ENCODE assay signal across 8 cellular contexts in genomic region chr5:150778517-150779396, GRCh38. TPM values are rescaled to one million over a fixed set of nuclear protein-coding genes. Genes with fewer than 3 reads are reported as not detected.
DNase-seq lines count a peak whose midpoint lies in the region; ATAC-seq and TF ChIP-seq lines count a peak whose summit lies in the region.

TSS of gene SMIM3 (plus strand) at chr5:150778757. CDS start at chr5:150795441, 16,684 bp downstream.

- peak within 1 kb of the TSS; percentile 15 for H2BK120ac ChIP-seq in H9 (ENCODE audit: low read depth, low read length, poor library complexity, severe bottlenecking)

- POLR2A ChIA-PET in activated CD4-positive, alpha-beta memory T cell treated with anti-CD3 and anti-CD28 coated beads, Interleukin-2, amount 10 ng/mL, durations not matched to agents 7 days and 5 days (lab: Charles Lee) = interaction anchor here (0.7 to 2.3 kb wide), 13 partner anchors 8 to 366 kb away, joined by 3 to 20 read pairs (median 4); partner anchors contain the start of genes CD74, DCTN4, IRGM and RBM22

- H3K4me1 Mint-ChIP-seq in H9 = peaks cover 58% of the 10 kb centered on the region in 2 experiments
- peaks cover 61% of the 10 kb centered on the region for H3K4me1 Mint-ChIP-seq in activated CD4-positive, alpha-beta memory T cell treated with anti-CD3 and anti-CD28 coated beads, Interleukin-2, amount 10 ng/mL, durations not matched to agents 7 days and 5 days

- H3K9ac ChIP-seq in H9 (ENCODE audit: extremely low read depth, insufficient read length, low read length) = peak within 1 kb of the TSS; percentile 84

- H3K14ac ChIP-seq in H9 (ENCODE audit: insufficient read depth, low read length) = peak within 1 kb of the TSS; percentile 74

- H4K20me1 ChIP-seq in H9 (ENCODE audit: control insufficient read depth, insufficient read depth, insufficient read length) = no peaks in the 10 kb centered on the region

- H3K27me3 ChIP-seq in H9 (ENCODE audit: insufficient read depth, low read length) (peaks cover 4% of the 10 kb centered on the region; the same call in 1 of the 2 replicates), ectodermal cell (ENCODE audit: control insufficient read depth, insufficient read depth, low read length, poor library complexity, severe bottlenecking) (no peaks in the 10 kb centered on the region), lower lobe of right lung (ENCODE audit: low read depth) (no peaks in the 10 kb centered on the region)

- no peak within 1 kb of the TSS for H3K23ac ChIP-seq in H9 (ENCODE audit: insufficient read length, low read depth, low read length)

- H3K4me1 ChIP-seq in H9 (ENCODE audit: insufficient read depth, low read length) (peaks cover 31% of the 10 kb centered on the region), ectodermal cell (ENCODE audit: control insufficient read depth, insufficient read depth, low read length) (peaks cover 5% of the 10 kb centered on the region), lower lobe of right lung (peaks cover 46% of the 10 kb centered on the region)

- H3K9me3 ChIP-seq in H9 (ENCODE audit: control insufficient read depth, low read depth, low read length) (no peaks in the 10 kb centered on the region), ectodermal cell (ENCODE audit: control insufficient read depth, low read length) (no peaks in the 10 kb centered on the region), lower lobe of right lung (no peaks in the 10 kb centered on the region)

- peaks cover 46% of the 10 kb centered on the region for H3K27me3 Mint-ChIP-seq in H9 (ENCODE audit: low read depth)
- no peaks in the 10 kb centered on the region for H3K27me3 Mint-ChIP-seq in activated CD4-positive, alpha-beta memory T cell treated with anti-CD3 and anti-CD28 coated beads, Interleukin-2, amount 10 ng/mL, durations not matched to agents 7 days and 5 days

- no peak within 1 kb of the TSS for H2AFZ ChIP-seq in H9 (ENCODE audit: low read length)

- intact Hi-C loops in lower lobe of right lung (cut with DNase I) = no loop called here

- H3K18ac ChIP-seq in H9 (ENCODE audit: insufficient read length, low read depth, low read length) = peak within 1 kb of the TSS; percentile 81

- peak within 1 kb of the TSS; percentile 95 for H3K4me2 ChIP-seq in H9 (ENCODE audit: insufficient read depth, insufficient read length, low read length)

- H3K36me3 Mint-ChIP-seq in H9 (ENCODE audit: insufficient read depth in 1 of 3, low read depth in 3 of 3) = peaks cover 13 to 14% (median 13%) of the 10 kb centered on the region in 3 experiments; a peak in 6 of 7 replicates
- peaks cover 13% of the 10 kb centered on the region for H3K36me3 Mint-ChIP-seq in activated CD4-positive, alpha-beta memory T cell treated with anti-CD3 and anti-CD28 coated beads, Interleukin-2, amount 10 ng/mL, durations not matched to agents 7 days and 5 days (ENCODE audit: low read depth)

- H4K91ac ChIP-seq in H9 (ENCODE audit: insufficient read length, low read depth, low read length) = peak within 1 kb of the TSS; percentile 71

- peak within 1 kb of the TSS; percentile 82 for H2BK12ac ChIP-seq in H9 (ENCODE audit: insufficient read length, low read depth, low read length)

- H3K27ac Mint-ChIP-seq in H9 = peak within 1 kb of the TSS; percentile 97 to 98 (median 97)
- peak within 1 kb of the TSS; percentile 89 for H3K27ac Mint-ChIP-seq in activated CD4-positive, alpha-beta memory T cell treated with anti-CD3 and anti-CD28 coated beads, Interleukin-2, amount 10 ng/mL, durations not matched to agents 7 days and 5 days

- H3K23me2 ChIP-seq in H9 (ENCODE audit: insufficient read length, low read depth, low read length, poor library complexity, severe bottlenecking) = peaks cover 13% of the 10 kb centered on the region

- peak; percentile 92 to 96 for ATAC-seq in lower lobe of right lung

- H3K4ac ChIP-seq in H9 (ENCODE audit: low read depth, low read length) = peak within 1 kb of the TSS; percentile 68

- DNase-seq in DMS53 treated with DMSO at 0.1 percent for 48 hours (lab: John Stamatoyannopoulos, UW; ENCODE audit: unreplicated experiment) = peak; percentile 67
- DNase-seq in H9 = peak; percentile 88
- DNase-seq in NCI-H510A treated with DMSO at 0.1 percent for 48 hours (lab: John Stamatoyannopoulos, UW) = peak; percentile 64
- DNase-seq in activated CD4-positive, alpha-beta memory T cell treated with anti-CD3 and anti-CD28 coated beads, Interleukin-2, amount 10 ng/mL, durations not matched to agents 7 days and 5 days = peak; percentile 76
- peak; percentile 88 for DNase-seq in lower lobe of right lung
- peak; percentile 51 to 65 (median 53) for DNase-seq in stimulated activated CD4-positive, alpha-beta T cell treated with anti-CD3 and anti-CD28 coated beads, TNF-alpha, amount 100 ng/mL, for 48 hours (ENCODE audit: low read depth in 3 of 3)
- no peak for DNase-seq in NK-92 treated with Interleukin-12 subunit alpha and Interleukin-12 subunit beta, amount 100 ng/mL, for 24 hours (lab: John Stamatoyannopoulos, UW)

- H3K4me3 ChIP-seq in ectodermal cell (ENCODE audit: insufficient read depth, low read depth, low read length) (peak within 1 kb of the TSS; percentile 71), lower lobe of right lung (peak within 1 kb of the TSS; percentile 92)

- peak within 1 kb of the TSS; percentile 18 for H4K5ac ChIP-seq in H9 (ENCODE audit: insufficient read length, low read depth, low read length)

- H3K4me3 Mint-ChIP-seq in H9 = peak within 1 kb of the TSS; percentile 89 to 99
- peak within 1 kb of the TSS; percentile 93 for H3K4me3 Mint-ChIP-seq in activated CD4-positive, alpha-beta memory T cell treated with anti-CD3 and anti-CD28 coated beads, Interleukin-2, amount 10 ng/mL, durations not matched to agents 7 days and 5 days

- WGBS in H9 (ENCODE audit: extremely low coverage, insufficient read length, low lambda C conversion rate) = no CpG with 5 or more reads among the region's 59 CpGs
- WGBS in ectodermal cell, 2 experiments = 0 to 1% methylated on average over 59 of the region's 59 CpGs

- peak within 1 kb of the TSS; percentile 10 for H2AK5ac ChIP-seq in H9 (ENCODE audit: insufficient read length, low read length)

- peaks cover 2% of the 10 kb centered on the region; the same call in 1 of the 2 replicates for H3K79me2 ChIP-seq in H9 (ENCODE audit: insufficient read depth, low read length)

- H2BK20ac ChIP-seq in H9 (ENCODE audit: low read depth, low read length, poor library complexity, severe bottlenecking) = no peak within 1 kb of the TSS

- H2BK5ac ChIP-seq in H9 (ENCODE audit: insufficient read length, low read length) = no peak within 1 kb of the TSS

- H3K27ac ChIP-seq in H9 (ENCODE audit: insufficient read length, low read depth, low read length) = peak within 1 kb of the TSS; percentile 91
- peak within 1 kb of the TSS; percentile 72 for H3K27ac ChIP-seq in ectodermal cell (ENCODE audit: insufficient read depth, low read depth, low read length, poor library complexity, severe bottlenecking)
- peak within 1 kb of the TSS; percentile 92 for H3K27ac ChIP-seq in lower lobe of right lung

- H3T11ph ChIP-seq in H9 (ENCODE audit: low read length) = no peak within 1 kb of the TSS

- no peaks in the 10 kb centered on the region; a peak in 1 of 5 replicates for H3K9me3 Mint-ChIP-seq in H9
- H3K9me3 Mint-ChIP-seq in activated CD4-positive, alpha-beta memory T cell treated with anti-CD3 and anti-CD28 coated beads, Interleukin-2, amount 10 ng/mL, durations not matched to agents 7 days and 5 days = no peaks in the 10 kb centered on the region

- CTCF ChIA-PET in activated CD4-positive, alpha-beta memory T cell treated with anti-CD3 and anti-CD28 coated beads, Interleukin-2, amount 10 ng/mL, durations not matched to agents 7 days and 5 days (lab: Charles Lee) = interaction anchor here (0.6 to 8.1 kb wide), 23 partner anchors 8 to 1334 kb away, joined by 3 to 108 read pairs (median 5); partner anchors contain the start of genes DCTN4, IRGM and RBM22

- no peak within 1 kb of the TSS for H2BK15ac ChIP-seq in H9 (ENCODE audit: low read depth, low read length)

- no peak within 1 kb of the TSS for H4K8ac ChIP-seq in H9 (replicated peaks; ENCODE audit: insufficient read length, low read depth, low read length)

- no peaks in the 10 kb centered on the region for H3K79me1 ChIP-seq in H9 (ENCODE audit: insufficient read depth, low read depth, low read length, poor library complexity, severe bottlenecking)

- peak; percentile 56; the same call in 2 of the 3 replicates for TF ChIP-seq CTCF in H9 (conservative IDR thresholded peaks at IDR 0.05)
- TF ChIP-seq CTCF in lower lobe of right lung (IDR thresholded peaks at IDR 0.05) = peak; percentile 55

- no peak within 1 kb of the TSS for H3K56ac ChIP-seq in H9 (ENCODE audit: insufficient read length, low read depth, low read length)

- H3K36me3 ChIP-seq in ectodermal cell (ENCODE audit: control insufficient read depth, insufficient read depth, low read length) = no peaks in the 10 kb centered on the region
- H3K36me3 ChIP-seq in lower lobe of right lung = no peaks in the 10 kb centered on the region

RNA-seq across cellular contexts. Expression of gene SMIM3, which starts in this region (rescaled TPM):
- total RNA-seq in H9 (2021) (42.0 and 42.5 TPM in 2 replicates), lower lobe of right lung (17.1 TPM)
- total RNA-seq in activated CD4-positive, alpha-beta memory T cell treated with anti-CD3 and anti-CD28 coated beads, Interleukin-2, amount 10 ng/mL, durations not matched to agents 7 days and 5 days = 10 to 100 TPM; 17.4 to 19.1 TPM
- polyA plus RNA-seq in ectodermal cell (2013, experiment 1 of 4) = 16.6 TPM
- 13.5 TPM for polyA plus RNA-seq in ectodermal cell (2013, experiment 2 of 4)
- polyA plus RNA-seq in ectodermal cell (2013, experiment 3 of 4) = 13.9 TPM
- polyA plus RNA-seq in ectodermal cell (2013, experiment 4 of 4) = 15.2 TPM
